Comparison of ENCODE assay signal across 21 cellular contexts in the genomic region with DNA sequence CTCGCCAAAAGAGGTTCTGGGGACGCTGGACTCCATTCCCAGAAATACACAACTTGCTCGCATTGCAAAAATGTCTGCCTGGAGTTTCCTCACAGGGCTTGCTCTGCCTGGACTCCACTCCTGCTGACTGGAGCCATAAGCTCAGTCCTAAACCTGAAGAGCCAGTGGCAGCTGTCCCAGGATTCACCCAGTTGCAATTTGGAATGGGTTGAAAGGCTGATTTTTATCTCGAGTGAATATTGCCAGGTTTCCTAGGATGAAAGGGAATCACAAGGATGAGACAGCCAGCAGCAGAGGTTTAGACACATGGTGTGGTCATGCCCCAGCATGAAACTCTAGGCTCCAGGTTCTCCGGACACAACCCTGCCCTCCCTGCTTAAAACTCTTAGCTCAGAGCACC.
"Had no signal": no experiment of that assay in that cellular context is flagged by ENCODE, and none has a peak within 500 bp of the region (broad histone marks: within the 10 kb centered on the region; RNA-seq: fewer than 3 reads in every experiment).

No MANE protein-coding gene starts in this region.

- H3K36me3 ChIP-seq: upper lobe of left lung had no signal

- H3K4me1 ChIP-seq: upper lobe of left lung had no signal

- H3K9me3 ChIP-seq: upper lobe of left lung had no signal

- DNase-seq: activated CD4-positive, alpha-beta T cell treated with anti-CD3 and anti-CD28 coated beads for 48 hours; activated CD8-positive, alpha-beta memory T cell treated with anti-CD3 and anti-CD28 coated beads, Interleukin-2, amount 50 U/mL, for 4 hours; activated CD8-positive, alpha-beta T cell treated with anti-CD3 and anti-CD28 coated beads, Interleukin-2, amount 10 ng/mL, durations not matched to agents 7 days and 5 days; activated gamma-delta T cell; activated T-cell treated with anti-CD3 and anti-CD28 coated beads, Interleukin-2, amount 50 U/mL, for 72 hours; amniotic stem cell; foreskin fibroblast; glutamatergic neuron; hypothalamus; kidney glomerular epithelial cell; right cardiac atrium; stimulated activated naive CD8-positive, alpha-beta T cell treated with anti-CD3 and anti-CD28 coated beads, Interleukin-15, Interleukin-2, amounts not matched to agents 100 U/mL and 50 U/mL, for 24 hours; T-cell; upper lobe of left lung had no signal

- H3K27me3 ChIP-seq: upper lobe of left lung had no signal

- H3K27ac ChIP-seq: upper lobe of left lung had no signal

- H3K4me2 ChIP-seq: smooth muscle cell had no signal

- H3K4me3 ChIP-seq: smooth muscle cell, upper lobe of left lung had no signal

- ATAC-seq: activated CD8-positive, alpha-beta T cell treated with anti-CD3 and anti-CD28 coated beads, Interleukin-2, amount 10 ng/mL, durations not matched to agents 7 days and 5 days; activated naive CD4-positive, alpha-beta T cell treated with anti-CD3 and anti-CD28 coated beads, Interleukin-2, amount 50 U/mL, for 72 hours; activated T-cell treated with anti-CD3 and anti-CD28 coated beads, Interleukin-2, amount 50 U/mL, for 72 hours; esophagus mucosa; natural killer cell treated with Interleukin-12 subunit alpha and Interleukin-12 subunit beta and Interleukin-15 and Interleukin-18, amount 100 ng/mL, for 72 hours; right cardiac atrium; stimulated activated naive CD8-positive, alpha-beta T cell treated with anti-CD3 and anti-CD28 coated beads, Interleukin-15, Interleukin-2, amounts not matched to agents 100 U/mL and 50 U/mL, for 24 hours; T-cell; WTC11 had no signal

- FAIRE-seq: colon, endometrium had no signal
